In the genomic region with DNA sequence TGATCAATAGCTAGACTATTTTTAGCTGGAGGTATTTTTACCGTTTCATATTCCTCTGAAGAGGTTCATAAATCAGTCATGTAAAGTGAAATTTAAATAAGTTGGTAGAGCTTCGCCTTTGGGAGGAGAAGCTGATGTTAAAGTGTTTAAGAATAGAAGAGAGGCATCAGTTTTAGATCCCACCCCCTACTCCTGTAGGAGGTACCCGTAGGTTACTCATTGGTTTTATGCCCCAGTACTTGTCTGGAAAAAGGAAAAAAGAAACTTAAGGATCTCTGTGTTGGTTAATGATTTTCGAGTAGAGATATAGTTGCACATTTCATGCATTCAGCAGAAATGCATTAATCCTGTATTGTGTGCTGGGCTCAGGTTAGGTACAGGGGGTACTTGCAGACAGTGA, we compare ENCODE assay signal across 22 cellular contexts. TPM values are rescaled to one million over a fixed set of nuclear protein-coding genes. Genes with fewer than 3 reads are reported as not detected.
"Had no signal": no experiment of that assay in that cellular context is flagged by ENCODE, and none has a peak within 500 bp of the region (broad histone marks: within the 10 kb centered on the region; RNA-seq: fewer than 3 reads in every experiment).

No MANE protein-coding gene starts in this region.

- H3K9me3 Mint-ChIP-seq: activated CD4-positive, alpha-beta memory T cell treated with anti-CD3 and anti-CD28 coated beads for 36 hours; activated naive CD8-positive, alpha-beta T cell treated with anti-CD3 and anti-CD28 coated beads, Interleukin-2, amount 10 ng/mL, durations not matched to agents 7 days and 5 days; nephron; stimulated activated memory B cell treated with anti-CD40 and anti-IgM and Interleukin-4, amounts not matched to agents 10 μg/mL and 1 μg/mL and 100 μg/mL, for 72 hours; T-cell had no signal

- FAIRE-seq: astrocyte, endometrium, frontal cortex had no signal

- H3K4me1 Mint-ChIP-seq: stimulated activated memory B cell treated with anti-CD40 and anti-IgM and Interleukin-4, amounts not matched to agents 10 μg/mL and 1 μg/mL and 100 μg/mL, for 72 hours had no signal

- H3K36me3 Mint-ChIP-seq: activated CD4-positive, alpha-beta memory T cell treated with anti-CD3 and anti-CD28 coated beads for 36 hours; activated naive CD8-positive, alpha-beta T cell treated with anti-CD3 and anti-CD28 coated beads, Interleukin-2, amount 10 ng/mL, durations not matched to agents 7 days and 5 days; stimulated activated memory B cell treated with anti-CD40 and anti-IgM and Interleukin-4, amounts not matched to agents 10 μg/mL and 1 μg/mL and 100 μg/mL, for 72 hours; T-cell had no signal

- H3K27ac ChIP-seq: cardiac muscle cell, right lobe of liver, spleen, suprapubic skin, upper lobe of left lung had no signal

- H3K4me3 Mint-ChIP-seq: activated CD4-positive, alpha-beta memory T cell treated with anti-CD3 and anti-CD28 coated beads for 36 hours; activated naive CD8-positive, alpha-beta T cell treated with anti-CD3 and anti-CD28 coated beads, Interleukin-2, amount 10 ng/mL, durations not matched to agents 7 days and 5 days; nephron; stimulated activated memory B cell treated with anti-CD40 and anti-IgM and Interleukin-4, amounts not matched to agents 10 μg/mL and 1 μg/mL and 100 μg/mL, for 72 hours; T-cell had no signal

- H3K27me3 Mint-ChIP-seq: activated CD4-positive, alpha-beta memory T cell treated with anti-CD3 and anti-CD28 coated beads for 36 hours; progenitor cell of endocrine pancreas had no signal

- H3K27ac Mint-ChIP-seq: activated CD4-positive, alpha-beta memory T cell treated with anti-CD3 and anti-CD28 coated beads for 36 hours; activated naive CD8-positive, alpha-beta T cell treated with anti-CD3 and anti-CD28 coated beads, Interleukin-2, amount 10 ng/mL, durations not matched to agents 7 days and 5 days; nephron; progenitor cell of endocrine pancreas; stimulated activated memory B cell treated with anti-CD40 and anti-IgM and Interleukin-4, amounts not matched to agents 10 μg/mL and 1 μg/mL and 100 μg/mL, for 72 hours had no signal

- DNase-seq: activated CD4-positive, alpha-beta memory T cell treated with anti-CD3 and anti-CD28 coated beads for 36 hours; activated CD4-positive, alpha-beta T cell treated with anti-CD3 and anti-CD28 coated beads for 1 hour; activated naive CD8-positive, alpha-beta T cell treated with anti-CD3 and anti-CD28 coated beads, Interleukin-2, amount 10 ng/mL, durations not matched to agents 7 days and 5 days; activated T-cell treated with anti-CD3 and anti-CD28 coated beads, Interleukin-2, amount 50 U/mL, for 48 hours; dermis blood vessel endothelial cell; kidney glomerular epithelial cell; mucosa of descending colon; occipital lobe; right lobe of liver; spleen; stimulated activated CD4-positive, alpha-beta T cell treated with anti-CD3 and anti-CD28 coated beads, Interleukin-1b, Interleukin-23, amount 100 ng/mL, for 48 hours; T-cell; T1000; upper lobe of left lung had no signal

- ATAC-seq: mucosa of descending colon; right lobe of liver; stimulated activated memory B cell treated with anti-CD40 and anti-IgM and Interleukin-4, amounts not matched to agents 10 μg/mL and 1 μg/mL and 100 μg/mL, for 72 hours had no signal

RNA-seq across cellular contexts. Expression of gene ZNF365, which starts 8.7 kb away (rescaled TPM):
- total RNA-seq: cardiac muscle cell, progenitor cell of endocrine pancreas had no signal
- polyA plus RNA-seq: cardiac muscle cell had no signal
